ENCODE assay signal across 10 cellular contexts in genomic region chr3:6861331-6861988, GRCh38. TPM values are rescaled to one million over a fixed set of nuclear protein-coding genes. Genes with fewer than 3 reads are reported as not detected.
DNase-seq lines count a peak whose midpoint lies in the region; ATAC-seq, FAIRE-seq and TF ChIP-seq lines count a peak whose summit lies in the region.
"Had no signal": no experiment of that assay in that cellular context is flagged by ENCODE, and none has a peak within 500 bp of the region (broad histone marks: within the 10 kb centered on the region; RNA-seq: fewer than 3 reads in every experiment).

No MANE protein-coding gene starts in this region.

- H3K4me2 ChIP-seq in HepG2 (ENCODE audit: low read depth, low read length) = no peak overlapping the region

- H3K4me1 ChIP-seq in stomach (peaks cover 0 to 26% (median 14%) of the 10 kb centered on the region in 4 donors), HepG2 (ENCODE audit: insufficient read depth, low read length) (no peaks in the 10 kb centered on the region), gastrocnemius medialis (no peaks in the 10 kb centered on the region)

- TF ChIP-seq EP300 in stomach (IDR thresholded peaks at IDR 0.05) (no peak), HepG2 (IDR thresholded peaks at IDR 0.05; ENCODE audit: low read depth in 2 of 2, low read length in 2 of 2) (no peak), HepG2 (CRISPR knock-in tag; IDR thresholded peaks at IDR 0.05; ENCODE audit: borderline replicate concordance) (no peak)

- no peak for FAIRE-seq in HepG2 (lab: Jason Lieb, UNC)

- TF ChIP-seq CTCF in stomach (IDR thresholded peaks at IDR 0.05) (no peak), HepG2 (CRISPR knock-in tag; IDR thresholded peaks at IDR 0.05) (no peak), gastrocnemius medialis (IDR thresholded peaks at IDR 0.05 in 4 of 5, conservative IDR thresholded peaks at IDR 0.05 in 1 of 5) (no peak)

- H3K9me3 ChIP-seq in stomach = no peaks in the 10 kb centered on the region
- no peaks in the 10 kb centered on the region for H3K9me3 ChIP-seq in HepG2 (ENCODE audit: low read length)
- no peaks in the 10 kb centered on the region for H3K9me3 ChIP-seq in gastrocnemius medialis

- peak overlapping the region; percentile 29 to 53 (median 37) for H3K4me3 ChIP-seq in stomach
- H3K4me3 ChIP-seq in HepG2 (replicated peaks in 1 of 3; ENCODE audit: insufficient read depth in 1 of 3, low read depth in 2 of 3, low read length in 3 of 3) = no peak overlapping the region
- H3K4me3 ChIP-seq in gastrocnemius medialis = no peak overlapping the region

- TF ChIP-seq RAD21 in HepG2 (CRISPR knock-in tag; IDR thresholded peaks at IDR 0.05) = no peak

- in situ Hi-C loops in HepG2 (cut with HindIII; ENCODE audit: extremely low pct_ligation_motif_present, low pct_unique_long_range_greater_than_20kb) (no loop called here), gastrocnemius medialis (cut with MboI; ENCODE audit: low sequenced_read_pairs in 4 of 4) (no loop called here)

- TF ChIP-seq POLR2A in stomach (IDR thresholded peaks at IDR 0.05) (no peak), HepG2 (IDR thresholded peaks at IDR 0.05; ENCODE audit: insufficient read depth in 1 of 2, low read depth in 2 of 2, low read length in 2 of 2) (no peak), gastrocnemius medialis (IDR thresholded peaks at IDR 0.05) (no peak)

- POLR2A ChIA-PET in HepG2 (lab: Yijun Ruan, JAX) = no interaction called here

- H3K27me3 ChIP-seq in stomach = peaks cover 0 to 60% (median 40%) of the 10 kb centered on the region in 3 donors
- no peaks in the 10 kb centered on the region; a peak in 1 of 5 replicates for H3K27me3 ChIP-seq in HepG2 (ENCODE audit: control insufficient read depth in 1 of 2, insufficient read depth in 2 of 2, low read length in 2 of 2)
- H3K27me3 ChIP-seq in gastrocnemius medialis = peaks cover 9 to 22% (median 14%) of the 10 kb centered on the region in 3 donors

- H3K9ac ChIP-seq in HepG2 (ENCODE audit: insufficient read depth, low read depth, low read length) = no peak overlapping the region

- H3K27ac ChIP-seq in stomach (no peak overlapping the region), HepG2 (ENCODE audit: extremely low read length, insufficient read depth, low read length) (no peak overlapping the region), gastrocnemius medialis (no peak overlapping the region)

- no peaks in the 10 kb centered on the region for H4K20me1 ChIP-seq in HepG2 (ENCODE audit: insufficient read depth, low read length)

- H3K79me2 ChIP-seq in HepG2 (ENCODE audit: insufficient read depth, low read length) = no peaks in the 10 kb centered on the region

- no TSS peak for BruUV-seq in HepG2 (replicated peaks; lab: Mats Ljungman, UMichigan)

- ATAC-seq in HepG2 (no peak), gastrocnemius medialis (no peak)
- ATAC-seq: naive thymus-derived CD8-positive, alpha-beta T cell had no signal

- CTCF ChIA-PET in HepG2 (lab: Yijun Ruan, JAX; ENCODE audit: low intra/inter-chr PET ratio, low total read pairs) = no interaction called here

- WGBS in stomach, 5 donors = 2 to 8% (median 4%) methylated on average over 37 to 60 of the region's 60 CpGs
- WGBS in HepG2 (ENCODE audit: low lambda C conversion rate) = 81% methylated on average over 4 of the region's 60 CpGs

- DNase-seq in NCI-H146 treated with DMSO at 0.1 percent for 48 hours (lab: John Stamatoyannopoulos, UW; ENCODE audit: unreplicated experiment) (peak; percentile 4), astrocyte of the hippocampus (ENCODE audit: low read depth, low spot score) (peak; percentile 52), left kidney (ENCODE audit: low read depth, low spot score) (peak; percentile 82), stomach (no peak), HepG2 (ENCODE audit: low spot score) (no peak), gastrocnemius medialis (no peak), NCI-H1930 (lab: John Stamatoyannopoulos, UW) (no peak)
- DNase-seq: naive thymus-derived CD8-positive, alpha-beta T cell; NCI-H1694 treated with DMSO at 0.1 percent for 48 hours; stimulated activated CD4-positive, alpha-beta T cell treated with anti-CD3 and anti-CD28 coated beads, Interleukin-4, amount 100 ng/mL, for 1 hour had no signal

- H3K36me3 ChIP-seq in stomach (no peaks in the 10 kb centered on the region), HepG2 (replicated peaks in 1 of 2; ENCODE audit: control insufficient read depth in 1 of 2, insufficient read depth in 2 of 2, low read length in 2 of 2) (no peaks in the 10 kb centered on the region), gastrocnemius medialis (no peaks in the 10 kb centered on the region)

- H2AFZ ChIP-seq in HepG2 (ENCODE audit: low read length) = no peak overlapping the region

- intact Hi-C loops in stomach (cut with DNase I; ENCODE audit: low total_unique reads) = no loop called here
- intact Hi-C loops in HepG2 (cut with micrococcal nuclease; ENCODE audit: unreplicated experiment) = no loop called here
- intact Hi-C loops in gastrocnemius medialis (cut with DNase I; ENCODE audit: low total_unique reads) = no loop called here

TF ChIP-seq in HepG2, 621 proteins besides CTCF, POLR2A, EP300 and RAD21 (continues in another document):
- no peak for TF ChIP-seq NFRKB (IDR thresholded peaks at IDR 0.05)
- no peak for TF ChIP-seq ZBTB49 (CRISPR knock-in tag; IDR thresholded peaks at IDR 0.05; ENCODE audit: borderline replicate concordance)
- TF ChIP-seq, protein P1, sequence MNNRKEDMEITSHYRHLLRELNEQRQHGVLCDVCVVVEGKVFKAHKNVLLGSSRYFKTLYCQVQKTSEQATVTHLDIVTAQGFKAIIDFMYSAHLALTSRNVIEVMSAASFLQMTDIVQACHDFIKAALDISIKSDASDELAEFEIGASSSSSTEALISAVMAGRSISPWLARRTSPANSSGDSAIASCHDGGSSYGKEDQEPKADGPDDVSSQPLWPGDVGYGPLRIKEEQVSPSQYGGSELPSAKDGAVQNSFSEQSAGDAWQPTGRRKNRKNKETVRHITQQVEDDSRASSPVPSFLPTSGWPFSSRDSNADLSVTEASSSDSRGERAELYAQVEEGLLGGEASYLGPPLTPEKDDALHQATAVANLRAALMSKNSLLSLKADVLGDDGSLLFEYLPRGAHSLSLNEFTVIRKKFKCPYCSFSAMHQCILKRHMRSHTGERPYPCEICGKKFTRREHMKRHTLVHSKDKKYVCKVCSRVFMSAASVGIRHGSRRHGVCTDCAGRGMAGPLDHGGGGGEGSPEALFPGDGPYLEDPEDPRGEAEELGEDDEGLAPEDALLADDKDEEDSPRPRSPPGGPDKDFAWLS (CRISPR knock-in tag; IDR thresholded peaks at IDR 0.05; ENCODE audit: borderline replicate concordance) = no peak

RNA-seq across cellular contexts. Expression of gene GRM7, which starts 0.5 kb away (rescaled TPM):
- total RNA-seq in stomach = 1 to 10 TPM in 1 of 5 donors, not detected in 4; 2.2 TPM
- polyA plus RNA-seq in stomach = under 1 TPM in 1 of 3 donors, not detected in 2; 0.05 TPM
- not detected in 2 replicates for total RNA-seq in HepG2 (2016; rRNA removed; fragmentation: Illumina TruSeq; extraction: Trizol)
- not detected in 2 replicates for total RNA-seq in HepG2 (2016; cell fraction: cytosol; rRNA removed; fragmentation: Illumina TruSeq; extraction: Trizol; ENCODE audit: low read depth)
- total RNA-seq in HepG2 (2016; cell fraction: insoluble cytoplasmic fraction; rRNA removed; fragmentation: Illumina TruSeq; extraction: Trizol) = not detected in 2 replicates
- total RNA-seq in HepG2 (2016; cell fraction: membrane; rRNA removed; fragmentation: Illumina TruSeq; extraction: Trizol) = not detected in 2 replicates
- total RNA-seq in HepG2 (2016; cell fraction: nucleus; rRNA removed; fragmentation: Illumina TruSeq; extraction: Trizol) = not detected in 2 replicates
- not detected in 2 replicates for polyA plus RNA-seq in HepG2 (2011; rRNA removed)
- polyA plus RNA-seq in HepG2 (2011; cell fraction: cytosol; rRNA removed) = not detected in 2 replicates
- polyA plus RNA-seq in HepG2 (2011; cell fraction: nucleus; rRNA removed) = not detected in 2 replicates
- not detected in 2 replicates for polyA plus RNA-seq in HepG2 (2012)
- polyA plus RNA-seq in HepG2 (2016; cell fraction: cytosol; fragmentation: Illumina TruSeq; extraction: Trizol; ENCODE audit: low read depth) = not detected in 2 replicates
- polyA plus RNA-seq in HepG2 (2016; cell fraction: insoluble cytoplasmic fraction; fragmentation: Illumina TruSeq; extraction: Trizol; ENCODE audit: low read depth) = not detected in 2 replicates
- not detected in 2 replicates for polyA plus RNA-seq in HepG2 (2016; cell fraction: membrane; fragmentation: Illumina TruSeq; extraction: Trizol; ENCODE audit: low read depth)
- polyA plus RNA-seq in HepG2 (2016; cell fraction: nucleus; fragmentation: Illumina TruSeq; extraction: Trizol; ENCODE audit: insufficient read depth, low read depth) = not detected in 2 replicates
- 0.07 TPM in 1 of 2 replicates, not detected in the other for polyA minus RNA-seq in HepG2 (2011; rRNA and poly(A)+ RNA removed; ENCODE audit: low replicate concordance)
- polyA minus RNA-seq in HepG2 (2011; cell fraction: cytosol; rRNA and poly(A)+ RNA removed) = not detected in 2 replicates
- polyA minus RNA-seq in HepG2 (2011; cell fraction: nucleus; rRNA and poly(A)+ RNA removed) = not detected in 2 replicates
- not detected for total RNA-seq in gastrocnemius medialis
- total RNA-seq: naive thymus-derived CD8-positive, alpha-beta T cell had no signal
- polyA plus RNA-seq: naive thymus-derived CD8-positive, alpha-beta T cell had no signal

Comparison
In these comparisons a context has a peak if more than half of its experiments do, and no peak if none do; other contexts are left out.
1. DNase-seq: peak in NCI-H146 treated with DMSO at 0.1 percent for 48 hours (single experiment), astrocyte of the hippocampus (single experiment) and left kidney (single experiment); none in stomach (single experiment), HepG2 (single experiment), gastrocnemius medialis (0 of 2) and NCI-H1930 (0 of 2).
2. H3K4me3 ChIP-seq: peak in stomach (4 of 4); none in HepG2 (0 of 3) and gastrocnemius medialis (0 of 4).